ENCODE assay signal across 8 cellular contexts in the genomic region with DNA sequence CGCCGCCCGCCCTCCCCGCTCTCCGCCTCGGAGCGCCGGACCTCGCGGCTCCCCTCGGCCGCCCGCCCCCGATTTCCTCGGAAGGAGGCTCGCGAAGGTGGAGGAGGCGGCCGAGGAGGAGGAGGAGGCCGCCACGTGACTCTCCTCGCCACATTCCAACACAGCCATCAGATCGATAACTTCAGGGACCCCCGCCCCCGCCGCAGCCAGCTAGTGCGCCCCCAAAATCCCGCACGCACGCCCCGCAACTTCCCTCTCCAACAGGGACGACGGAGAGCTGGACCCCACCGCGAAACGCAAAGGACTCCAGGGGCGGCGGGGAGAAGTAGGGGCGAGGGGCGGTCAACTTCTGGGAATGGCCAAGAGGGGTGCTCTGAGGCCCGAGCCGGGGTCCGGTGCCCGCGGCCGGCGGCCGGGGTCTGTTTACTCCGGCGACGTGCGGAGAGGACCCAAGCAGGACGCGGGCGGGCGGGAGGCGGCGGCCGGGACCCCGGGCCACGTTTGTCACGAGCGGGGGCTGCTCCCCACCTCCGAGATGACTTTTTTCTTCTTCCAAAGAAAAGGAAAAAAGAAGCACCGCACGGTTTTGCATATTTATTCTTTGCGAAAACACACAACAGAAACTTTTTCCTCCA. TPM values are rescaled to one million over a fixed set of nuclear protein-coding genes. Genes with fewer than 3 reads are reported as not detected.
DNase-seq lines count a peak whose midpoint lies in the region; ATAC-seq and TF ChIP-seq lines count a peak whose summit lies in the region.

No MANE protein-coding gene starts in this region.

- H3K27ac Mint-ChIP-seq in glutamatergic neuron (ENCODE audit: unreplicated experiment) = peak overlapping the region; percentile 84

- no peak for TF ChIP-seq CTCF in WERI-Rb-1 (IDR thresholded peaks at IDR 0.05; ENCODE audit: low read depth, low read length)
- TF ChIP-seq CTCF in glutamatergic neuron (IDR thresholded peaks at IDR 0.05; ENCODE audit: partially characterized antibody, unreplicated experiment) = no peak
- TF ChIP-seq CTCF in parathyroid adenoma (IDR thresholded peaks at IDR 0.05) = no peak
- TF ChIP-seq CTCF in BE2C (IDR thresholded peaks at IDR 0.05; ENCODE audit: low read depth, low read length) = no peak

- ATAC-seq in HG02981 (IDR thresholded peaks at IDR 0.05; ENCODE audit: unreplicated experiment) = no peak
- ATAC-seq in esophagus mucosa = no peak
- ATAC-seq in GM21381 (IDR thresholded peaks at IDR 0.05; ENCODE audit: unreplicated experiment) = no peak

- H3K36me3 ChIP-seq in H7 (replicated peaks; ENCODE audit: control insufficient read depth, insufficient read depth, low read length) (no peaks in the 10 kb centered on the region), WERI-Rb-1 (no peaks in the 10 kb centered on the region), parathyroid adenoma (ENCODE audit: control insufficient read depth, insufficient read depth, low read length) (no peaks in the 10 kb centered on the region), BE2C (no peaks in the 10 kb centered on the region)

- peaks cover 4% of the 10 kb centered on the region for H3K27me3 Mint-ChIP-seq in glutamatergic neuron (ENCODE audit: unreplicated experiment)

- peak overlapping the region; percentile 97 for H3K4me3 Mint-ChIP-seq in glutamatergic neuron (ENCODE audit: unreplicated experiment)

- no peak overlapping the region for H3K9ac ChIP-seq in parathyroid adenoma

- H3K27me3 ChIP-seq in H7 (ENCODE audit: control insufficient read depth, insufficient read depth, low read length) (peaks cover 72% of the 10 kb centered on the region), WERI-Rb-1 (ENCODE audit: insufficient read depth, low read depth, severe bottlenecking) (peaks cover 65% of the 10 kb centered on the region), parathyroid adenoma (ENCODE audit: control insufficient read depth, insufficient read depth, low read length) (no peaks in the 10 kb centered on the region), BE2C (peaks cover 43% of the 10 kb centered on the region)

- H3K9me3 ChIP-seq in WERI-Rb-1 (ENCODE audit: severe bottlenecking) (no peaks in the 10 kb centered on the region), parathyroid adenoma (ENCODE audit: control insufficient read depth, low read length) (no peaks in the 10 kb centered on the region), BE2C (no peaks in the 10 kb centered on the region)

- H3K79me2 ChIP-seq in parathyroid adenoma = no peaks in the 10 kb centered on the region

- peak overlapping the region; percentile 66 for H3K4me3 ChIP-seq in H7 (ENCODE audit: insufficient read depth, low read depth, low read length)
- H3K4me3 ChIP-seq in WERI-Rb-1 (ENCODE audit: low read depth, low read length) = peak overlapping the region; percentile 54
- H3K4me3 ChIP-seq in parathyroid adenoma (ENCODE audit: low read depth, low read length) = peak overlapping the region; percentile 82
- no peak overlapping the region for H3K4me3 ChIP-seq in BE2C (ENCODE audit: low read depth, low read length)

- no peaks in the 10 kb centered on the region for H3K36me3 Mint-ChIP-seq in glutamatergic neuron (ENCODE audit: unreplicated experiment)

- peaks cover 9% of the 10 kb centered on the region for H3K9me3 Mint-ChIP-seq in glutamatergic neuron (ENCODE audit: unreplicated experiment)

- no peak overlapping the region for H3K27ac ChIP-seq in WERI-Rb-1
- no peak overlapping the region for H3K27ac ChIP-seq in parathyroid adenoma

- H3K4me1 Mint-ChIP-seq in glutamatergic neuron (ENCODE audit: low read depth, unreplicated experiment) = peaks cover 13% of the 10 kb centered on the region

- H2AFZ ChIP-seq in parathyroid adenoma = peak overlapping the region; percentile 63

- peak overlapping the region; percentile 84 for H3K4me2 ChIP-seq in parathyroid adenoma (ENCODE audit: low read length)

- peaks cover 3% of the 10 kb centered on the region for H3K4me1 ChIP-seq in parathyroid adenoma
- no peaks in the 10 kb centered on the region for H3K4me1 ChIP-seq in BE2C

- DNase-seq in H7 = peak; percentile 80
- no peak for DNase-seq in WERI-Rb-1
- DNase-seq in glutamatergic neuron = peak; percentile 43
- no peak for DNase-seq in BE2C

RNA-seq across cellular contexts. Expression of gene ZNF521, which starts 1.9 kb away (rescaled TPM):
- 1.6 and 5.1 TPM in 2 replicates for total RNA-seq in H7 (2014; rRNA removed; shearing (Covaris generic))
- total RNA-seq in glutamatergic neuron (ENCODE audit: unreplicated experiment) = 58.7 TPM
- polyA plus RNA-seq in BE2C (2012; ENCODE audit: insufficient read depth, insufficient read length, low read depth) = not detected
- total RNA-seq in esophagus mucosa = 3.3 TPM

Comparison
In these comparisons a context has a peak if more than half of its experiments do, and no peak if none do; other contexts are left out.
1. DNase-seq: peak in H7 (single experiment) and glutamatergic neuron (single experiment); none in WERI-Rb-1 (single experiment) and BE2C (single experiment).